8 cellular contexts compared by ENCODE assay signal in genomic region chr21:26070822-26071425, GRCh38.
DNase-seq lines count a peak whose midpoint lies in the region; ATAC-seq and TF ChIP-seq lines count a peak whose summit lies in the region.

No MANE protein-coding gene starts in this region.

- peak overlapping the region; percentile 87 to 94 (median 91) for H3K27ac Mint-ChIP-seq in naive thymus-derived CD4-positive, alpha-beta T cell

- CTCF ChIA-PET in AG04449 (lab: Yijun Ruan, JAX) = interaction anchor here (1.2 to 1.5 kb wide), 2 partner anchors 98 to 100 kb away, joined by 3 read pairs; partner anchors contain the start of gene APP
- CTCF ChIA-PET in naive thymus-derived CD4-positive, alpha-beta T cell (lab: Charles Lee) = interaction anchor here (1.6 kb wide), 1 partner anchor 15 kb away, joined by 6 read pairs; no protein-coding TSS in a partner anchor
- CTCF ChIA-PET in RWPE1 (lab: Yijun Ruan, JAX) = interaction anchor here (0.6 to 0.7 kb wide), 2 partner anchors 170 to 198 kb away, joined by 3 to 4 read pairs; no protein-coding TSS in a partner anchor

- POLR2A ChIA-PET in AG04449 (lab: Yijun Ruan, JAX) (no interaction called here), RWPE1 (lab: Yijun Ruan, JAX; ENCODE audit: low non-redundant PET) (no interaction called here)
- POLR2A ChIA-PET in naive thymus-derived CD4-positive, alpha-beta T cell (lab: Charles Lee) = interaction anchor here (0.5 to 0.9 kb wide), 3 partner anchors 100 to 495 kb away, joined by 3 to 5 read pairs (median 3); partner anchors contain the start of gene APP

- TF ChIP-seq CTCF in AG04449 (IDR thresholded peaks at IDR 0.05; ENCODE audit: insufficient read depth, low read length, missing control alignments) (no peak), RWPE1 (conservative IDR thresholded peaks at IDR 0.05; ENCODE audit: low read depth) (no peak)

- H3K27ac ChIP-seq in naive thymus-derived CD4-positive, alpha-beta T cell (ENCODE audit: low read depth, low read length) = peak overlapping the region; percentile 57
- H3K27ac ChIP-seq in RWPE1 = no peak overlapping the region

- H3K4me3 Mint-ChIP-seq in naive thymus-derived CD4-positive, alpha-beta T cell = peak overlapping the region; percentile 75 to 94 (median 86)

- H3K4me3 ChIP-seq in AG04449 (ENCODE audit: low read depth, low read length) = peak overlapping the region; percentile 44
- H3K4me3 ChIP-seq in naive thymus-derived CD4-positive, alpha-beta T cell (ENCODE audit: low read length) = peak overlapping the region; percentile 24

- intact Hi-C loops in naive thymus-derived CD4-positive, alpha-beta T cell (cut with micrococcal nuclease) = loop anchor here (1.0 to 5.0 kb wide), 4 partner anchors 98 to 336 kb away; partner anchors contain the start of gene APP (in 1 of the 2)

- H3K27me3 ChIP-seq in naive thymus-derived CD4-positive, alpha-beta T cell (ENCODE audit: control insufficient read depth in 2 of 2, insufficient read depth in 2 of 2, low read length in 2 of 2) = no peaks in the 10 kb centered on the region

- H3K9me3 Mint-ChIP-seq in naive thymus-derived CD4-positive, alpha-beta T cell = peaks cover 0 to 2% (median 0%) of the 10 kb centered on the region in 11 donors

- H3K36me3 ChIP-seq in naive thymus-derived CD4-positive, alpha-beta T cell (ENCODE audit: control insufficient read depth in 2 of 3, insufficient read depth in 3 of 3, low read length in 3 of 3) = no peaks in the 10 kb centered on the region

- H3K27me3 Mint-ChIP-seq in naive thymus-derived CD4-positive, alpha-beta T cell = no peaks in the 10 kb centered on the region

- DNase-seq in AG04449 (ENCODE audit: low read depth, low spot score) (peak; percentile 53), NCI-H748 (lab: John Stamatoyannopoulos, UW; ENCODE audit: unreplicated experiment) (peak; percentile 42), cerebellum (ENCODE audit: low spot score) (peak; percentile 17), AML-193 (lab: John Stamatoyannopoulos, UW) (no peak), NCI-H1092 (lab: John Stamatoyannopoulos, UW) (no peak), RWPE1 (ENCODE audit: low spot score) (no peak)
- peak in 7 of 9 donors; percentile 36 to 61 (median 51) for DNase-seq in naive thymus-derived CD4-positive, alpha-beta T cell

- peaks cover 0 to 3% (median 0%) of the 10 kb centered on the region in 5 donors for H3K36me3 Mint-ChIP-seq in naive thymus-derived CD4-positive, alpha-beta T cell

- H3K4me1 Mint-ChIP-seq in naive thymus-derived CD4-positive, alpha-beta T cell = peaks cover 23 to 69% (median 55%) of the 10 kb centered on the region in 7 donors

- H3K9me3 ChIP-seq in naive thymus-derived CD4-positive, alpha-beta T cell (ENCODE audit: control insufficient read depth in 2 of 3, low read length in 3 of 3) = no peaks in the 10 kb centered on the region

- ATAC-seq in GM19452 (IDR thresholded peaks at IDR 0.05; ENCODE audit: unreplicated experiment) = peak; percentile 64
- peak; percentile 85 for ATAC-seq in naive thymus-derived CD4-positive, alpha-beta T cell

- H3K4me1 ChIP-seq in naive thymus-derived CD4-positive, alpha-beta T cell (ENCODE audit: control insufficient read depth in 2 of 2, insufficient read depth in 2 of 2, low read length in 2 of 2) = peaks cover 0 to 38% of the 10 kb centered on the region in 2 donors

Comparison
In these comparisons a context has a peak if more than half of its experiments do, and no peak if none do; other contexts are left out.
1. DNase-seq: peak in AG04449 (single experiment), NCI-H748 (single experiment), cerebellum (single experiment) and naive thymus-derived CD4-positive, alpha-beta T cell (7 of 9); none in AML-193 (0 of 2), NCI-H1092 (single experiment) and RWPE1 (single experiment).